In the genomic region with DNA sequence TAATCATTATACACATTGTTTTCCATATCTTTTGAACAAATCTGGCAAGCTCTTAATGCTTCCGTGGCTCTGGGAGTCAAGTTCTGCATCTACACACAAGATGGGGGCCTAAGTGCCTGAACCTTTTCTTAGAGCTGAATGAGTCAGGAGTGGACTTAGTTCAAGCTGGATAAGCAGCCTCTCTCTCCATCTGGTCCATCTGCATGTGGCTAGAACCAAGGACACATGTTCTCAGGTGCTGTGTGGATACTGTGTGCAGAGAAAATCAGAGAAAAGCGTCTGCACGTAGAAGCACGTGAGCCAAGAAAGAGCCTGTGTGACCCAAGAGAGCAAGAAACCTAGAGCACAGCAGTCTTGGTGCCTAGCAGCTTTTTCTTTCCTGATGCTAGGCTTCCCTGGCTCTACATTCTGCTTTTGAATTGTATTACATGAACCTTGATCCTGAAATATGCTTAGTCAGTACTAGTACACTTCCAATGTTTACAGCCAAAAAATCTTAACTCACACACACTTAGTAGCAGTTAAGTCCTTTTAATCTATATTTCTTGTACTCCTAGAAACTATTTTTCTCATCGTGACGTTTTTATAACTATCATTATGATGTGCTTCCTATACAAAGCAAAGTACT, we compare ENCODE assay signal across 23 cellular contexts.
"Had no signal": no experiment of that assay in that cellular context is flagged by ENCODE, and none has a peak within 500 bp of the region (broad histone marks: within the 10 kb centered on the region; RNA-seq: fewer than 3 reads in every experiment).

No MANE protein-coding gene starts in this region.

- H3K79me2 ChIP-seq: parathyroid adenoma had no signal

- H3K36me3 ChIP-seq: esophagus muscularis mucosa, sigmoid colon, stomach had no signal

- H3K9me3 ChIP-seq: esophagus muscularis mucosa, psoas muscle, sigmoid colon, stomach had no signal

- H3K27me3 Mint-ChIP-seq: effector memory CD8-positive, alpha-beta T cell; naive B cell had no signal

- H3K27ac Mint-ChIP-seq: effector memory CD8-positive, alpha-beta T cell; immature natural killer cell; naive B cell had no signal

- DNase-seq: cortex of kidney; dorsolateral prefrontal cortex; effector memory CD8-positive, alpha-beta T cell; foreskin fibroblast; immature natural killer cell; kidney; left cardiac atrium; left ventricle myocardium superior; mesendoderm; naive B cell; occipital lobe; psoas muscle; sigmoid colon; stimulated activated CD4-positive, alpha-beta T cell treated with anti-CD3 and anti-CD28 coated beads, Interleukin-12 subunit alpha, Interleukin-12 subunit beta, amount 100 ng/mL, for 4 hours; stimulated activated naive CD4-positive, alpha-beta T cell; stomach; trophoblast cell had no signal

- H2AFZ ChIP-seq: parathyroid adenoma had no signal

- H3K9me3 Mint-ChIP-seq: nephron had no signal

- FAIRE-seq: kidney had no signal

- H3K4me1 Mint-ChIP-seq: immature natural killer cell, naive B cell had no signal

- H3K27ac ChIP-seq: dorsolateral prefrontal cortex, epithelial cell of prostate, esophagus muscularis mucosa, parathyroid adenoma, psoas muscle, sigmoid colon, skin epidermis, stomach had no signal

- H3K4me3 Mint-ChIP-seq: effector memory CD8-positive, alpha-beta T cell; immature natural killer cell; naive B cell; nephron had no signal

- H3K4me1 ChIP-seq: esophagus muscularis mucosa, parathyroid adenoma, psoas muscle, sigmoid colon, stomach had no signal

- ATAC-seq: effector memory CD8-positive, alpha-beta T cell; left cardiac atrium; left ventricle myocardium superior; psoas muscle had no signal

- H3K4me3 ChIP-seq: dorsolateral prefrontal cortex, esophagus muscularis mucosa, lung, psoas muscle, sigmoid colon, skin epidermis, stomach had no signal

- H3K27me3 ChIP-seq: dorsolateral prefrontal cortex, esophagus muscularis mucosa, sigmoid colon, stomach had no signal

- H3K9ac ChIP-seq: parathyroid adenoma had no signal

- H3K36me3 Mint-ChIP-seq: immature natural killer cell, naive B cell had no signal
